Comparison of ENCODE assay signal across 2 cellular contexts in the genomic region with DNA sequence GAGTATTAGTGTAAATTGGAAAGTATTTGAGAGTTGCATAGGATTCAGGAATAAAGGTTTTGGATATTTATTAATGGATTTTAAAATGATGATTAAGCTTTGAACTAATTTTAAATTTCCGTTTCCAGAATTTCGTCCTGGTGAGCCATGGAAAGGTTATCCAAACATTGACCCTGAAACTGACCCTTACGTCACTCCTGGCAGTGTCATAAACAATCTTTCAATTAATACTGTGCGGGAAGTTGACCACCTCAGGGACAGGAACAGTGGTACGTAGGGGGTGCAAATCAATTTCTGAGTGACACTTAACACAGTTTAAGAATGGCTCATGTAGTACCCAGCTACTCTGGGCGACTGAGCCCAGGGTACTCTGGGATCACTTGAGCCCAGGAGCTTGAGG.
TF ChIP-seq lines count a peak whose summit lies in the region.

No MANE protein-coding gene starts in this region.

TF ChIP-seq in liver, 16 proteins besides CTCF, POLR2A, EP300 and RAD21:
- TF ChIP-seq ATF3 (IDR thresholded peaks at IDR 0.05) (no peak), EGR1 (IDR thresholded peaks at IDR 0.05; ENCODE audit: low read depth in 2 of 2) (no peak), FOXA2 (IDR thresholded peaks at IDR 0.05) (no peak), RXRA (IDR thresholded peaks at IDR 0.05) (peak; percentile 22 to 26), HNF4A (conservative IDR thresholded peaks at IDR 0.05) (peak; percentile 8 to 28), SP1 (IDR thresholded peaks at IDR 0.05) (no peak), HNF4G (IDR thresholded peaks at IDR 0.05) (no peak), REST (IDR thresholded peaks at IDR 0.05) (no peak), NR2F2 (IDR thresholded peaks at IDR 0.05) (peak; percentile 45), YY1 (IDR thresholded peaks at IDR 0.05) (no peak)
- TF ChIP-seq, protein P1, sequence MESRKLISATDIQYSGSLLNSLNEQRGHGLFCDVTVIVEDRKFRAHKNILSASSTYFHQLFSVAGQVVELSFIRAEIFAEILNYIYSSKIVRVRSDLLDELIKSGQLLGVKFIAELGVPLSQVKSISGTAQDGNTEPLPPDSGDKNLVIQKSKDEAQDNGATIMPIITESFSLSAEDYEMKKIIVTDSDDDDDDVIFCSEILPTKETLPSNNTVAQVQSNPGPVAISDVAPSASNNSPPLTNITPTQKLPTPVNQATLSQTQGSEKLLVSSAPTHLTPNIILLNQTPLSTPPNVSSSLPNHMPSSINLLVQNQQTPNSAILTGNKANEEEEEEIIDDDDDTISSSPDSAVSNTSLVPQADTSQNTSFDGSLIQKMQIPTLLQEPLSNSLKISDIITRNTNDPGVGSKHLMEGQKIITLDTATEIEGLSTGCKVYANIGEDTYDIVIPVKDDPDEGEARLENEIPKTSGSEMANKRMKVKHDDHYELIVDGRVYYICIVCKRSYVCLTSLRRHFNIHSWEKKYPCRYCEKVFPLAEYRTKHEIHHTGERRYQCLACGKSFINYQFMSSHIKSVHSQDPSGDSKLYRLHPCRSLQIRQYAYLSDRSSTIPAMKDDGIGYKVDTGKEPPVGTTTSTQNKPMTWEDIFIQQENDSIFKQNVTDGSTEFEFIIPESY (IDR thresholded peaks at IDR 0.05): no peak

TF ChIP-seq in HepG2, 621 proteins besides CTCF, POLR2A, EP300 and RAD21:
- TF ChIP-seq ZNF614 (CRISPR knock-in tag; IDR thresholded peaks at IDR 0.05; ENCODE audit: borderline replicate concordance): no peak
- no peak for TF ChIP-seq HNRNPL (IDR thresholded peaks at IDR 0.05; ENCODE audit: low read depth, low read length)
- no peak for TF ChIP-seq PRDM15 (CRISPR knock-in tag; IDR thresholded peaks at IDR 0.05)
- no peak for TF ChIP-seq SYNCRIP (IDR thresholded peaks at IDR 0.05; ENCODE audit: insufficient read depth, low read depth, low read length)
- no peak for TF ChIP-seq REL (CRISPR knock-in tag; conservative IDR thresholded peaks at IDR 0.05)
- no peak for TF ChIP-seq ATM (IDR thresholded peaks at IDR 0.05; ENCODE audit: borderline replicate concordance)
- no peak for TF ChIP-seq MTF1 (CRISPR knock-in tag; IDR thresholded peaks at IDR 0.05)
- TF ChIP-seq GRHL1 (CRISPR knock-in tag; conservative IDR thresholded peaks at IDR 0.05): no peak
- no peak for TF ChIP-seq NONO (IDR thresholded peaks at IDR 0.05)
- no peak for TF ChIP-seq NONO (CRISPR knock-in tag; conservative IDR thresholded peaks at IDR 0.05)
- no peak for TF ChIP-seq HOXA7 (CRISPR knock-in tag; IDR thresholded peaks at IDR 0.05)
